29 cellular contexts compared by ENCODE assay signal in the genomic region with DNA sequence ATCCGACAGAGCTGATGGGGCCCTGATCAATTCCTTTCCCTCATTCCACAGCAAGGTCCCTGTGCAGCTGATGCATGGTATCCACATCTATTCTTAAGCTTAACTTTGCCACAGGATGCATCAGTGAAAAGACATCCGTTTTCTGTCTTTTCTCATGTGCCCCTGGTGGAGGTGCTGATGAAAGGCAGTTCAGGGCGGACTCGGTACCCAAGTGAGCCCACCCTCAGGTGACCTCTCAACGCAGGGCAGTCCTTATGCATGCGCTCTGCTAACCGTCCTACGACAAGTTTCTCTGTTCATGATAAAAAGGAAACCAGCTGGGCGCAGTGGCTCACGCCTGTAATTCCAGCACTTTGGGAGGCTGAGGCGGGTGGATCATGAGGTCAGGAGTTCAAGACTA.
"Had no signal": no experiment of that assay in that cellular context is flagged by ENCODE, and none has a peak within 500 bp of the region (broad histone marks: within the 10 kb centered on the region; RNA-seq: fewer than 3 reads in every experiment).

No MANE protein-coding gene starts in this region.

- H3K4me3 Mint-ChIP-seq: activated CD8-positive, alpha-beta memory T cell treated with anti-CD3 and anti-CD28 coated beads, Interleukin-2, amount 10 ng/mL, durations not matched to agents 7 days and 5 days; activated CD8-positive, alpha-beta T cell treated with anti-CD3 and anti-CD28 coated beads, Interleukin-2, amount 10 ng/mL, durations not matched to agents 7 days and 5 days; activated naive CD4-positive, alpha-beta T cell treated with anti-CD3 and anti-CD28 coated beads, Interleukin-2, amount 50 U/mL, for 24 hours; central memory CD8-positive, alpha-beta T cell; mesothelial cell of epicardium; naive B cell; nephron progenitor cell; stimulated activated naive B cell treated with anti-CD40 and anti-IgM and Interleukin-4, amounts not matched to agents 10 μg/mL and 1 μg/mL and 100 μg/mL, for 72 hours; T-helper 1 cell treated with Interleukin-12 subunit alpha and Interleukin-12 subunit beta and Interleukin-4 antibody, amounts not matched to agents 30 μg/mL and 1 μg/mL, for 36 hours had no signal

- H3K27ac Mint-ChIP-seq: activated CD8-positive, alpha-beta memory T cell treated with anti-CD3 and anti-CD28 coated beads, Interleukin-2, amount 10 ng/mL, durations not matched to agents 7 days and 5 days; activated CD8-positive, alpha-beta T cell treated with anti-CD3 and anti-CD28 coated beads, Interleukin-2, amount 10 ng/mL, durations not matched to agents 7 days and 5 days; activated naive CD4-positive, alpha-beta T cell treated with anti-CD3 and anti-CD28 coated beads, Interleukin-2, amount 50 U/mL, for 24 hours; activated T-helper 2 cell treated with anti-CD3 and anti-CD28 coated beads, Interferon-gamma antibody, Interleukin-2, Interleukin-4, amounts not matched to agents 10 μg/mL and 5 μg/mL and 100 μg/mL, durations not matched to agents 14 hours and 24 hours and 36 hours; naive B cell; nephron progenitor cell; stimulated activated naive B cell treated with anti-CD40 and anti-IgM and Interleukin-4, amounts not matched to agents 10 μg/mL and 1 μg/mL and 100 μg/mL, for 72 hours; T-helper 1 cell treated with Interleukin-12 subunit alpha and Interleukin-12 subunit beta and Interleukin-4 antibody, amounts not matched to agents 30 μg/mL and 1 μg/mL, for 36 hours had no signal

- H3K36me3 ChIP-seq: breast epithelium, left ventricle myocardium inferior, pancreas, right atrium auricular region, stomach, thyroid gland, upper lobe of left lung had no signal

- H3K36me3 Mint-ChIP-seq: activated CD8-positive, alpha-beta memory T cell treated with anti-CD3 and anti-CD28 coated beads, Interleukin-2, amount 10 ng/mL, durations not matched to agents 7 days and 5 days; naive B cell; stimulated activated naive B cell treated with anti-CD40 and anti-IgM and Interleukin-4, amounts not matched to agents 10 μg/mL and 1 μg/mL and 100 μg/mL, for 72 hours had no signal

- H3K27ac ChIP-seq: breast epithelium, left ventricle myocardium inferior, pancreas, right atrium auricular region, stomach, thyroid gland, upper lobe of left lung had no signal

- H3K4me3 ChIP-seq: breast epithelium, left ventricle myocardium inferior, pancreas, right atrium auricular region, smooth muscle cell, stomach, thyroid gland, upper lobe of left lung had no signal

- ATAC-seq: activated CD8-positive, alpha-beta memory T cell treated with anti-CD3 and anti-CD28 coated beads, Interleukin-2, amount 10 ng/mL, durations not matched to agents 7 days and 5 days; activated CD8-positive, alpha-beta T cell treated with anti-CD3 and anti-CD28 coated beads, Interleukin-2, amount 10 ng/mL, durations not matched to agents 7 days and 5 days; pancreas; stimulated activated naive B cell treated with anti-CD40 and anti-IgM and Interleukin-4, amounts not matched to agents 10 μg/mL and 1 μg/mL and 100 μg/mL, for 72 hours had no signal

- H3K9me3 Mint-ChIP-seq: activated naive CD4-positive, alpha-beta T cell treated with anti-CD3 and anti-CD28 coated beads, Interleukin-2, amount 50 U/mL, for 24 hours; activated T-helper 2 cell treated with anti-CD3 and anti-CD28 coated beads, Interferon-gamma antibody, Interleukin-2, Interleukin-4, amounts not matched to agents 10 μg/mL and 5 μg/mL and 100 μg/mL, durations not matched to agents 14 hours and 24 hours and 36 hours; central memory CD8-positive, alpha-beta T cell; T-helper 1 cell treated with Interleukin-12 subunit alpha and Interleukin-12 subunit beta and Interleukin-4 antibody, amounts not matched to agents 30 μg/mL and 1 μg/mL, for 36 hours had no signal

- H3K27me3 Mint-ChIP-seq: activated CD8-positive, alpha-beta memory T cell treated with anti-CD3 and anti-CD28 coated beads, Interleukin-2, amount 10 ng/mL, durations not matched to agents 7 days and 5 days; activated naive CD4-positive, alpha-beta T cell treated with anti-CD3 and anti-CD28 coated beads, Interleukin-2, amount 50 U/mL, for 24 hours; central memory CD8-positive, alpha-beta T cell; naive B cell; stimulated activated naive B cell treated with anti-CD40 and anti-IgM and Interleukin-4, amounts not matched to agents 10 μg/mL and 1 μg/mL and 100 μg/mL, for 72 hours had no signal

- DNase-seq: activated CD4-positive, alpha-beta T cell treated with anti-CD3 and anti-CD28 coated beads for 1 hour; activated CD8-positive, alpha-beta memory T cell treated with anti-CD3 and anti-CD28 coated beads, Interleukin-2, amount 10 ng/mL, durations not matched to agents 7 days and 5 days; activated CD8-positive, alpha-beta T cell treated with anti-CD3 and anti-CD28 coated beads, Interleukin-2, amount 10 ng/mL, durations not matched to agents 7 days and 5 days; activated T-cell treated with anti-CD3 and anti-CD28 coated beads, Interleukin-2, amount 50 U/mL, for 48 hours; dermis blood vessel endothelial cell; effector CD8-positive, alpha-beta T cell; head of caudate nucleus; hippocampal formation; left ventricle myocardium inferior; naive B cell; nephron progenitor cell; pancreas; stimulated activated CD4-positive, alpha-beta T cell treated with anti-CD3 and anti-CD28 coated beads, Interleukin-15, amount 100 ng/mL, for 24 hours; stimulated activated CD4-positive, alpha-beta T cell treated with anti-CD3 and anti-CD28 coated beads, Interleukin-2, amount 100 ng/mL, for 24 hours; stimulated activated naive B cell treated with anti-CD40 and anti-IgM and Interleukin-4, amounts not matched to agents 10 μg/mL and 1 μg/mL and 100 μg/mL, for 72 hours; stomach; T1000; thyroid gland; upper lobe of left lung had no signal

- H3K27me3 ChIP-seq: breast epithelium, pancreas, right atrium auricular region, stomach, thyroid gland, upper lobe of left lung had no signal

- H3K4me2 ChIP-seq: smooth muscle cell had no signal

- H3K9me3 ChIP-seq: breast epithelium, left ventricle myocardium inferior, pancreas, right atrium auricular region, stomach, thyroid gland, upper lobe of left lung had no signal

- H3K4me1 Mint-ChIP-seq: activated naive CD4-positive, alpha-beta T cell treated with anti-CD3 and anti-CD28 coated beads, Interleukin-2, amount 50 U/mL, for 24 hours; central memory CD8-positive, alpha-beta T cell; naive B cell; nephron progenitor cell; stimulated activated naive B cell treated with anti-CD40 and anti-IgM and Interleukin-4, amounts not matched to agents 10 μg/mL and 1 μg/mL and 100 μg/mL, for 72 hours had no signal

- FAIRE-seq: colon, islet of Langerhans, pancreas had no signal

- H3K4me1 ChIP-seq: breast epithelium, left ventricle myocardium inferior, pancreas, right atrium auricular region, stomach, thyroid gland, upper lobe of left lung had no signal
